Comparison of ENCODE assay signal across 8 cellular contexts in the genomic region with DNA sequence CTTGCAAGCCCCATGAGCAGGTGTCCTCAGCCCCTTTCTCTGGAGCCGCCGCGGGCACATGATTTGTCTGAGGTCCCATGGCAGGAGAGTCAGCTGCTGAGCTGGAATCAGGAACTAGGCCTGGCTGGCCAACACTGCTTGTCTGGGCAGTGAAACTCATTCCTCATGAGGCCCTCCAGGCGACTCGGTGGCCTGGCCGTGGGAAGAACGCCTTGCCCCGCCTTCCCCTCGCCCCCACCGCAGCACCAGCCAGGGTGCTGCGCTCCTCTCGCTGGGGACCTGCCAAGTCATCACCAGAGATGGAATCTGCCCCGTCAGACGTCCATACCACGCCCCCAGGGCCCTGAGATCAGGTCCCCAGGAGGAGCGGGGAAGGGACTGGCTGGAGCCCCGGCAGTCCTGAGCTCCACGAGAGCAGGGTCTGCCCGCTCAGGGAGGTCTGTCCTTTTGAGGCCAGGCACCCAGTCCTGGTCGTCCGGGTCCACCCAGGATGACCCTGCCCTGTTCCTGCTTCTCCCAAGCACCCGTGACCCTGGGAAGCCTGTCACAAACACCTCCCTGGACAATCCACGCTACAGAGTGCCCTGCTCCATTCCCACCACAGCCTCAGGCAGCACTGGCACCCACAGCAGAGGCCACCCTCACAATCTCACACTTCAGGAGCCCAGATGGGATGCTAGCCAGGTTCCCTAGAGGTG.
DNase-seq lines count a peak whose midpoint lies in the region; ATAC-seq and TF ChIP-seq lines count a peak whose summit lies in the region.
"Not testable (repeated sequence)": the region's sequence is repeated elsewhere in the genome, so short reads cannot be mapped to it uniquely, and the experiment has no call there.

No MANE protein-coding gene starts in this region.

- not testable (repeated sequence) for H3K36me3 Mint-ChIP-seq in CD14-positive monocyte; activated CD4-positive, alpha-beta T cell treated with anti-CD3 and anti-CD28 coated beads, Interleukin-2, amount 10 ng/mL, durations not matched to agents 24 days and 14 days (ENCODE audit: low read depth); activated naive CD8-positive, alpha-beta T cell treated with anti-CD3 and anti-CD28 coated beads for 36 hours

- not testable (repeated sequence) for H3K9me3 Mint-ChIP-seq in CD14-positive monocyte; activated CD4-positive, alpha-beta T cell treated with anti-CD3 and anti-CD28 coated beads, Interleukin-2, amount 10 ng/mL, durations not matched to agents 24 days and 14 days; activated naive CD8-positive, alpha-beta T cell treated with anti-CD3 and anti-CD28 coated beads for 36 hours

- H3K4me3 Mint-ChIP-seq in CD14-positive monocyte; activated CD4-positive, alpha-beta T cell treated with anti-CD3 and anti-CD28 coated beads, Interleukin-2, amount 10 ng/mL, durations not matched to agents 24 days and 14 days; activated naive CD8-positive, alpha-beta T cell treated with anti-CD3 and anti-CD28 coated beads for 36 hours: not testable (repeated sequence)

- peak overlapping the region; percentile 93 to 95 (median 95) for H3K27ac Mint-ChIP-seq in CD14-positive monocyte
- H3K27ac Mint-ChIP-seq in activated CD4-positive, alpha-beta T cell treated with anti-CD3 and anti-CD28 coated beads, Interleukin-2, amount 10 ng/mL, durations not matched to agents 24 days and 14 days: peak overlapping the region; percentile 90
- peak overlapping the region; percentile 48 for H3K27ac Mint-ChIP-seq in activated naive CD8-positive, alpha-beta T cell treated with anti-CD3 and anti-CD28 coated beads for 36 hours

- not testable (repeated sequence) for H3K4me1 Mint-ChIP-seq in CD14-positive monocyte; activated CD4-positive, alpha-beta T cell treated with anti-CD3 and anti-CD28 coated beads, Interleukin-2, amount 10 ng/mL, durations not matched to agents 24 days and 14 days; activated naive CD8-positive, alpha-beta T cell treated with anti-CD3 and anti-CD28 coated beads for 36 hours

- intact Hi-C loops in CD14-positive monocyte (cut with micrococcal nuclease); activated CD4-positive, alpha-beta T cell treated with anti-CD3 and anti-CD28 coated beads, Interleukin-2, amount 10 ng/mL, durations not matched to agents 24 days and 14 days (cut with micrococcal nuclease); left ventricle myocardium superior (cut with micrococcal nuclease); sciatic nerve (cut with DNase I): not testable (repeated sequence)

- H3K27me3 Mint-ChIP-seq in CD14-positive monocyte (ENCODE audit: low read depth in 3 of 3); activated CD4-positive, alpha-beta T cell treated with anti-CD3 and anti-CD28 coated beads, Interleukin-2, amount 10 ng/mL, durations not matched to agents 24 days and 14 days; activated naive CD8-positive, alpha-beta T cell treated with anti-CD3 and anti-CD28 coated beads for 36 hours: not testable (repeated sequence)

- DNase-seq in CD14-positive monocyte (ENCODE audit: low spot score) (peak; percentile 23), left ventricle myocardium superior (peak; percentile 25), sciatic nerve (ENCODE audit: low spot score) (peak; percentile 39)
- peak; percentile 57 for DNase-seq in activated CD4-positive, alpha-beta T cell treated with anti-CD3 and anti-CD28 coated beads, Interleukin-2, amount 10 ng/mL, durations not matched to agents 24 days and 14 days
- not testable (repeated sequence) for DNase-seq in activated naive CD8-positive, alpha-beta T cell treated with anti-CD3 and anti-CD28 coated beads for 36 hours

- ATAC-seq in GM19025 (IDR thresholded peaks at IDR 0.05; ENCODE audit: low read depth, unreplicated experiment) (peak; percentile 31), HG02763 (IDR thresholded peaks at IDR 0.05; ENCODE audit: unreplicated experiment) (peak; percentile 31), HG03442 (IDR thresholded peaks at IDR 0.05; ENCODE audit: unreplicated experiment) (peak; percentile 20), left ventricle myocardium superior (peak; percentile 68), sciatic nerve (peak; percentile 63)

- not testable (repeated sequence) for TF ChIP-seq CTCF in CD14-positive monocyte (IDR thresholded peaks at IDR 0.05)
